Comparison of ENCODE assay signal across 8 cellular contexts in the genomic region with DNA sequence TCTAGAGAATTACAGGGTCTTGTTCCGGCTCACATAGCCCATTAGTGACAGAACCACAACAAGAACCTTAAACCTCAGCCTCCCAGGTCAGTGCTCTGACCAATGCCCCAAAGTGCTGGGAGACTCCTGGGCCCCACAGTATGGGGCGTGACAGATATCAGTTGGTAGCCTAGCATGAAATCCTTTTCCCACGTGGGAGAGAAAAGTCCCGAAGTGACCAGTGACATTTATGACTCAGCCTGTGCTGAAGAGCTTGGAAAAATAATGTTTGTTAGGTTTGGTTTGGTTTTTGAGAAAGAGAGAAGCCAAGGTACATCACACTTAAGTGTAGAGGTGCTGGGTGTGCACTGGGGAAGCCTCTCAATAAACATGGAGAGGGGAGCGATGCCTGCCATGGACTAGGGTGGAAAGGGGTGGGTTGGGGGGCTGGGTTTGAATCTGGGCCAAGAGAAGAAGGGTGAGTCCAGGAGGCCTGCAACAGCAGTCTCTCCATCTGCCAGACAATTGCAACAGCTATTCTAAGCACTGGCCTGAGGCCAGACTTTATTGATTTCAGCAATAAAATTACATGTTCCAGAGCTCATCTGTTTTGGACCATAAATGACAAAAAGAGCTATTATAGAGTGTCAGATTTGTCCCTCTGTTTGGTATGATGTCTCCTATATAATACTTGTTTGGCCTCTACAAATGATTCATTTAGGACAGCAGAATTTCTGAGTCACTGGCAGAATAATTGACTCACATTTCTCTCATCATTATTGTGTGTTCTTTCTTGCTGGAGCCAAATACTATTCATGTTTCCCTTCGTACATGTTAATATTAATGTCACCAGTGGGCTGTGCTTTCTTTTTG. TPM values are rescaled to one million over a fixed set of nuclear protein-coding genes. Genes with fewer than 3 reads are reported as not detected.
A peak's percentile ranks its signal among the peaks of the same experiment; 100 is the strongest.
DNase-seq lines count a peak whose midpoint lies in the region; ATAC-seq and TF ChIP-seq lines count a peak whose summit lies in the region.

No MANE protein-coding gene starts in this region.

- TF ChIP-seq CTCF in epithelial cell of esophagus (IDR thresholded peaks at IDR 0.05; ENCODE audit: insufficient read depth, low read depth, low read length, missing control alignments): no peak

- no peak overlapping the region for H3K4me3 ChIP-seq in epithelial cell of esophagus (ENCODE audit: low read length)

- intact Hi-C loops in sciatic nerve (cut with DNase I): no loop called here

- DNase-seq in ELR (ENCODE audit: low read depth): peak; percentile 75
- DNase-seq in NCI-H446 treated with DMSO at 0.1 percent for 48 hours (lab: John Stamatoyannopoulos, UW): peak; percentile 89
- peak; percentile 83 for DNase-seq in epithelial cell of esophagus (ENCODE audit: low read depth)
- no peak for DNase-seq in sciatic nerve (ENCODE audit: low spot score)
- DNase-seq in NK-92 (lab: John Stamatoyannopoulos, UW; ENCODE audit: unreplicated experiment): no peak
- no peak for DNase-seq in NCI-H128 (lab: John Stamatoyannopoulos, UW; ENCODE audit: unreplicated experiment)

- peak; percentile 49 for ATAC-seq in sciatic nerve
- no peak for ATAC-seq in GM21528 (IDR thresholded peaks at IDR 0.05; ENCODE audit: low FRiP score, unreplicated experiment)
- ATAC-seq in HG03469 (IDR thresholded peaks at IDR 0.05; ENCODE audit: unreplicated experiment): no peak

RNA-seq across cellular contexts. Expression of gene C2CD4A, which starts 43.4 kb away (rescaled TPM):
- not detected for total RNA-seq in sciatic nerve

RNA-seq across cellular contexts. Expression of gene VPS13C, which starts 50.0 kb away (rescaled TPM):
- 124 TPM for total RNA-seq in sciatic nerve

RNA-seq across cellular contexts. Expression of gene C2CD4B, which starts 54.9 kb away (rescaled TPM):
- total RNA-seq in sciatic nerve: 5.9 TPM

Comparison
In these comparisons a context has a peak if more than half of its experiments do, and no peak if none do; other contexts are left out.
1. DNase-seq: peak in ELR (single experiment), NCI-H446 treated with DMSO at 0.1 percent for 48 hours (single experiment) and epithelial cell of esophagus (single experiment); none in sciatic nerve (single experiment), NK-92 (single experiment) and NCI-H128 (single experiment).